Comparison of ENCODE assay signal across 8 cellular contexts in genomic region chr10:93894516-93895378, GRCh38. TPM values are rescaled to one million over a fixed set of nuclear protein-coding genes. Genes with fewer than 3 reads are reported as not detected.
A peak's percentile ranks its signal among the peaks of the same experiment; 100 is the strongest.
DNase-seq lines count a peak whose midpoint lies in the region; ATAC-seq and TF ChIP-seq lines count a peak whose summit lies in the region.

No MANE protein-coding gene starts in this region.

- peaks cover 19% of the 10 kb centered on the region for H3K4me1 ChIP-seq in left ventricle myocardium inferior
- H3K4me1 ChIP-seq in RWPE2 (ENCODE audit: insufficient read depth, poor library complexity, severe bottlenecking) = peaks cover 10% of the 10 kb centered on the region
- peaks cover 8% of the 10 kb centered on the region for H3K4me1 ChIP-seq in neuron (ENCODE audit: insufficient read depth, low read length)

- peak overlapping the region; percentile 93 for H3K4me3 ChIP-seq in left ventricle myocardium inferior
- peak overlapping the region; percentile 90 for H3K4me3 ChIP-seq in RWPE2 (ENCODE audit: severe bottlenecking)
- peak overlapping the region; percentile 57 for H3K4me3 ChIP-seq in epithelial cell of esophagus (ENCODE audit: low read length)
- H3K4me3 ChIP-seq in neuron (ENCODE audit: low read length) = peak overlapping the region; percentile 57

- H3K9me3 ChIP-seq in left ventricle myocardium inferior (replicated peaks) (no peaks in the 10 kb centered on the region), RWPE2 (ENCODE audit: severe bottlenecking) (no peaks in the 10 kb centered on the region), neuron (ENCODE audit: low read length) (no peaks in the 10 kb centered on the region)

- TF ChIP-seq CTCF in left ventricle myocardium inferior (IDR thresholded peaks at IDR 0.05; ENCODE audit: borderline replicate concordance) (no peak), RWPE2 (IDR thresholded peaks at IDR 0.05; ENCODE audit: poor library complexity, severe bottlenecking) (no peak), epithelial cell of esophagus (IDR thresholded peaks at IDR 0.05; ENCODE audit: insufficient read depth, low read depth, low read length, missing control alignments) (no peak)

- intact Hi-C loops in left ventricle myocardium inferior (cut with micrococcal nuclease) = no loop called here
- intact Hi-C loops in left ventricle myocardium superior (cut with micrococcal nuclease) = no loop called here

- ATAC-seq in left ventricle myocardium superior = no peak
- no peak for ATAC-seq in RWPE2 (ENCODE audit: low read depth)

- peak overlapping the region; percentile 54 for H3K27ac ChIP-seq in left ventricle myocardium inferior (replicated peaks)
- no peak overlapping the region for H3K27ac ChIP-seq in RWPE2 (ENCODE audit: poor library complexity, severe bottlenecking)

- DNase-seq in left ventricle myocardium inferior (no peak), left ventricle myocardium superior (no peak), RWPE2 (ENCODE audit: low spot score) (no peak), epithelial cell of esophagus (ENCODE audit: low read depth) (no peak), CD1c-positive myeloid dendritic cell (ENCODE audit: extremely low spot score) (no peak), NCI-H128 (lab: John Stamatoyannopoulos, UW; ENCODE audit: unreplicated experiment) (no peak)
- no peak for DNase-seq in stimulated activated CD4-positive, alpha-beta T cell treated with anti-CD3 and anti-CD28 coated beads, Interleukin-4, amount 100 ng/mL, for 4 hours

- H3K36me3 ChIP-seq in left ventricle myocardium inferior (no peaks in the 10 kb centered on the region), RWPE2 (ENCODE audit: low read depth) (no peaks in the 10 kb centered on the region; the same call in 1 of the 2 replicates), neuron (ENCODE audit: insufficient read depth, low read length) (no peaks in the 10 kb centered on the region)

- H2AFZ ChIP-seq in neuron (ENCODE audit: low read depth, low read length) = peak overlapping the region; percentile 68

- peaks cover 6% of the 10 kb centered on the region for H3K27me3 ChIP-seq in left ventricle myocardium inferior (ENCODE audit: low read depth)
- H3K27me3 ChIP-seq in RWPE2 (ENCODE audit: insufficient read depth, poor library complexity, severe bottlenecking) = no peaks in the 10 kb centered on the region
- H3K27me3 ChIP-seq in neuron (ENCODE audit: insufficient read depth, low read length) = no peaks in the 10 kb centered on the region

RNA-seq across cellular contexts. Expression of gene SLC35G1, which starts 1.0 kb away (rescaled TPM):
- 2.3 TPM for total RNA-seq in left ventricle myocardium inferior
- 2.7 TPM for total RNA-seq in left ventricle myocardium superior
